In the genomic region with DNA sequence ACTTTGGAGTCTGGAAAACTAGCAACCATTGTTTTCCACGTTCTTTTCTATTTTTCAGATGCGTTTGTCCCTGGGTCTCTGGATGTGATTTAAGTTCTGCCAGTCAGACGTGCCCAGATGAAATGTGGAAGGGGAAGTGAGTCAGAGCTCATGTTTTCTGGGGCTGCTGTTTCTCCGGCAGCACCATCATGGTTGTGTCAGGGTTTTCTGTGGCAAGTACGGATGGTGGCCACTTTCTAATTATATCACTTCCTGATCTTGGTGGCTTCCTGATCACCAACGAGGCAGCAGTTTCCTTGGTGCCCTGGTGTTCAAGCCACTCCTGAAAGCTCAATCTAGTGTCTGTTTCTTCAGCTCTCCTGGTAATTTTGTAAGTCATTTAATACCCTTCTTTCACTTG, we compare ENCODE assay signal across 8 cellular contexts.
DNase-seq lines count a peak whose midpoint lies in the region; ATAC-seq, FAIRE-seq and TF ChIP-seq lines count a peak whose summit lies in the region.
"Had no signal": no experiment of that assay in that cellular context is flagged by ENCODE, and none has a peak within 500 bp of the region (broad histone marks: within the 10 kb centered on the region; RNA-seq: fewer than 3 reads in every experiment).

No MANE protein-coding gene starts in this region.

- H3K27ac ChIP-seq in coronary artery (peak overlapping the region; percentile 52 to 77), neutrophil (peak overlapping the region; percentile 96)

- peak; percentile 65 for ATAC-seq in GM18517 (IDR thresholded peaks at IDR 0.05; ENCODE audit: unreplicated experiment)
- ATAC-seq: T-cell had no signal

- H3K27me3 ChIP-seq in neutrophil = no peaks in the 10 kb centered on the region

- no peaks in the 10 kb centered on the region for H3K36me3 ChIP-seq in neutrophil

- peak; percentile 61 for FAIRE-seq in H54 (lab: Jason Lieb, UNC)

- H3K9me3 ChIP-seq in neutrophil = no peaks in the 10 kb centered on the region

- no peak for TF ChIP-seq POLR2A in H54 (IDR thresholded peaks at IDR 0.05; ENCODE audit: low read depth, low read length)
- no peak for TF ChIP-seq POLR2A in NB4 (IDR thresholded peaks at IDR 0.05; ENCODE audit: extremely low read depth, insufficient read length)

- peak; percentile 36 for DNase-seq in H54 (ENCODE audit: insufficient read length, low spot score)
- DNase-seq in NB4 (ENCODE audit: low read depth) = peak; percentile 94
- no peak for DNase-seq in coronary artery (ENCODE audit: low spot score)
- no peak for DNase-seq in D341Med (ENCODE audit: low spot score)
- no peak for DNase-seq in NCI-H2227 (lab: John Stamatoyannopoulos, UW; ENCODE audit: unreplicated experiment)

- TF ChIP-seq CTCF in NB4 (IDR thresholded peaks at IDR 0.05; ENCODE audit: low read depth, low read length) = no peak
- TF ChIP-seq CTCF in coronary artery (IDR thresholded peaks at IDR 0.05) = no peak
- no peak for TF ChIP-seq CTCF in neutrophil (IDR thresholded peaks at IDR 0.05)

- H3K4me1 ChIP-seq in neutrophil (ENCODE audit: control insufficient read depth in 1 of 2, insufficient read depth in 1 of 2, low read depth in 1 of 2, low read length in 1 of 2) = peaks cover 31 to 36% of the 10 kb centered on the region in 2 experiments

- H3K4me3 ChIP-seq in NB4 (ENCODE audit: low read depth, low read length) = peak overlapping the region; percentile 56
- H3K4me3 ChIP-seq in coronary artery = no peak overlapping the region
- H3K4me3 ChIP-seq in neutrophil (ENCODE audit: low read depth in 1 of 2, low read length in 1 of 2) = peak overlapping the region; percentile 29 to 32

Comparison
In these comparisons a context has a peak if more than half of its experiments do, and no peak if none do; other contexts are left out.
1. DNase-seq: peak in H54 (single experiment) and NB4 (single experiment); none in coronary artery (single experiment), D341Med (single experiment) and NCI-H2227 (single experiment).